8 cellular contexts compared by ENCODE assay signal in genomic region chr12:4320287-4320858, GRCh38. TPM values are rescaled to one million over a fixed set of nuclear protein-coding genes. Genes with fewer than 3 reads are reported as not detected.
DNase-seq lines count a peak whose midpoint lies in the region; ATAC-seq and TF ChIP-seq lines count a peak whose summit lies in the region.

No MANE protein-coding gene starts in this region.

- H3K4me1 ChIP-seq in H9 (ENCODE audit: insufficient read depth, low read length) (no peaks in the 10 kb centered on the region; the same call in 1 of the 2 replicates), endocrine pancreas (ENCODE audit: control insufficient read depth, insufficient read depth, low read length) (no peaks in the 10 kb centered on the region), neural progenitor cell (peaks cover 4% of the 10 kb centered on the region)

- H3K9ac ChIP-seq in H9 (ENCODE audit: extremely low read depth, insufficient read length, low read length): peak overlapping the region; percentile 71
- peak overlapping the region; percentile 76 for H3K9ac ChIP-seq in endocrine pancreas (ENCODE audit: control insufficient read depth, insufficient read depth, low read length)
- peak overlapping the region; percentile 54 for H3K9ac ChIP-seq in neural progenitor cell

- H3K4me1 Mint-ChIP-seq in H9 (peaks cover 17 to 18% of the 10 kb centered on the region in 2 experiments), neural progenitor cell (peaks cover 14% of the 10 kb centered on the region)

- H4K8ac ChIP-seq in H9 (replicated peaks; ENCODE audit: insufficient read length, low read depth, low read length): no peak overlapping the region

- H2BK12ac ChIP-seq in H9 (ENCODE audit: insufficient read length, low read depth, low read length): no peak overlapping the region

- H3K27me3 Mint-ChIP-seq in H9 (ENCODE audit: low read depth) (peaks cover 24% of the 10 kb centered on the region), neural progenitor cell (ENCODE audit: insufficient read depth, low read depth) (peaks cover 4% of the 10 kb centered on the region)

- no peak overlapping the region for H2BK5ac ChIP-seq in H9 (ENCODE audit: insufficient read length, low read length)

- no peak overlapping the region for H4K91ac ChIP-seq in H9 (ENCODE audit: insufficient read length, low read depth, low read length)

- CTCF ChIA-PET in GM10248 (lab: Yijun Ruan, JAX): no interaction called here

- peak; percentile 46 for ATAC-seq in GM18502 (IDR thresholded peaks at IDR 0.05; ENCODE audit: poor library complexity, unreplicated experiment)

- H3K27ac ChIP-seq in H9 (ENCODE audit: insufficient read length, low read depth, low read length) (no peak overlapping the region), neural progenitor cell (peak overlapping the region; percentile 76)

- H3K4ac ChIP-seq in H9 (ENCODE audit: low read depth, low read length): no peak overlapping the region

- no CpG with 5 or more reads among the region's 18 CpGs for WGBS in H9 (ENCODE audit: extremely low coverage, insufficient read length, low lambda C conversion rate)

- peak overlapping the region; percentile 67 for H3K18ac ChIP-seq in H9 (ENCODE audit: insufficient read length, low read depth, low read length)

- H3K23me2 ChIP-seq in H9 (ENCODE audit: insufficient read length, low read depth, low read length, poor library complexity, severe bottlenecking): peaks cover 4% of the 10 kb centered on the region

- H4K20me1 ChIP-seq in H9 (ENCODE audit: control insufficient read depth, insufficient read depth, insufficient read length): no peaks in the 10 kb centered on the region
- H4K20me1 ChIP-seq in neural progenitor cell (ENCODE audit: low read depth): no peaks in the 10 kb centered on the region

- no peaks in the 10 kb centered on the region for H3K27me3 ChIP-seq in H9 (ENCODE audit: insufficient read depth, low read length)
- H3K27me3 ChIP-seq in endocrine pancreas (ENCODE audit: control insufficient read depth, insufficient read depth, low read length): no peaks in the 10 kb centered on the region
- peaks cover 5% of the 10 kb centered on the region for H3K27me3 ChIP-seq in neural progenitor cell

- H3K4me3 ChIP-seq in endocrine pancreas (ENCODE audit: control insufficient read depth, insufficient read depth, low read length): peak overlapping the region; percentile 45
- H3K4me3 ChIP-seq in neural progenitor cell: peak overlapping the region; percentile 85

- H3K9me3 ChIP-seq in H9 (ENCODE audit: control insufficient read depth, low read depth, low read length): no peaks in the 10 kb centered on the region
- no peaks in the 10 kb centered on the region for H3K9me3 ChIP-seq in endocrine pancreas (ENCODE audit: control insufficient read depth, low read length)
- H3K9me3 ChIP-seq in neural progenitor cell (ENCODE audit: low read depth): no peaks in the 10 kb centered on the region

- H3K4me2 ChIP-seq in H9 (ENCODE audit: insufficient read depth, insufficient read length, low read length) (peak overlapping the region; percentile 54), neural progenitor cell (peak overlapping the region; percentile 76)

- H3K56ac ChIP-seq in H9 (ENCODE audit: insufficient read length, low read depth, low read length): no peak overlapping the region

- no peaks in the 10 kb centered on the region for H3K36me3 ChIP-seq in endocrine pancreas (ENCODE audit: control insufficient read depth, insufficient read depth, low read length)
- no peaks in the 10 kb centered on the region for H3K36me3 ChIP-seq in neural progenitor cell

- DNase-seq in H9 (no peak), NCI-H510A (lab: John Stamatoyannopoulos, UW) (peak; percentile 32), neural progenitor cell (ENCODE audit: low spot score) (no peak), GM10248 (ENCODE audit: extremely low spot score) (no peak), NCI-H1092 (lab: John Stamatoyannopoulos, UW) (no peak)
- no peak for DNase-seq in stimulated activated CD4-positive, alpha-beta T cell treated with anti-CD3 and anti-CD28 coated beads, Interleukin-4, amount 100 ng/mL, for 4 hours

- H3K4me3 Mint-ChIP-seq in H9: peak overlapping the region; percentile 89 to 91
- peak overlapping the region; percentile 88 for H3K4me3 Mint-ChIP-seq in neural progenitor cell

- no peak overlapping the region for H2AK5ac ChIP-seq in H9 (ENCODE audit: insufficient read length, low read length)

- H4K5ac ChIP-seq in H9 (ENCODE audit: insufficient read length, low read depth, low read length): no peak overlapping the region

- no peak for TF ChIP-seq CTCF in H9 (conservative IDR thresholded peaks at IDR 0.05)
- no peak for TF ChIP-seq CTCF in neural progenitor cell (IDR thresholded peaks at IDR 0.05)
- TF ChIP-seq CTCF in GM10248 (IDR thresholded peaks at IDR 0.05; ENCODE audit: control extremely low read depth, extremely low read depth, low read depth, missing control alignments): no peak

- H3K23ac ChIP-seq in H9 (ENCODE audit: insufficient read length, low read depth, low read length): no peak overlapping the region

- H2BK15ac ChIP-seq in H9 (ENCODE audit: low read depth, low read length): no peak overlapping the region

- peak overlapping the region; percentile 77; the same call in 1 of the 2 replicates for H3K14ac ChIP-seq in H9 (ENCODE audit: insufficient read depth, low read length)

- H3K9me3 Mint-ChIP-seq in H9: peaks cover 3 to 4% of the 10 kb centered on the region in 2 experiments
- no peaks in the 10 kb centered on the region for H3K9me3 Mint-ChIP-seq in neural progenitor cell

- H2BK20ac ChIP-seq in H9 (ENCODE audit: low read depth, low read length, poor library complexity, severe bottlenecking): no peak overlapping the region

- H3K79me2 ChIP-seq in H9 (ENCODE audit: insufficient read depth, low read length) (peaks cover 2% of the 10 kb centered on the region; the same call in 1 of the 2 replicates), neural progenitor cell (ENCODE audit: low read depth) (peaks cover 35% of the 10 kb centered on the region)

- H3K36me3 Mint-ChIP-seq in H9 (ENCODE audit: insufficient read depth in 1 of 3, low read depth in 3 of 3) (peaks cover 10 to 13% (median 13%) of the 10 kb centered on the region in 3 experiments), neural progenitor cell (peaks cover 2% of the 10 kb centered on the region)

- POLR2A ChIA-PET in GM10248 (lab: Yijun Ruan, JAX): no interaction called here

- H3T11ph ChIP-seq in H9 (ENCODE audit: low read length): no peak overlapping the region

- no peak overlapping the region for H2BK120ac ChIP-seq in H9 (ENCODE audit: low read depth, low read length, poor library complexity, severe bottlenecking)

- H3F3A ChIP-seq in neural progenitor cell (ENCODE audit: low read depth): peaks cover 6% of the 10 kb centered on the region

- peaks cover 7% of the 10 kb centered on the region for H3K79me1 ChIP-seq in H9 (ENCODE audit: insufficient read depth, low read depth, low read length, poor library complexity, severe bottlenecking)

- H2AFZ ChIP-seq in H9 (ENCODE audit: low read length) (no peak overlapping the region), neural progenitor cell (replicated peaks) (peak overlapping the region; percentile 88)

- H3K27ac Mint-ChIP-seq in H9 (peak overlapping the region; percentile 64 to 98 (median 96); a peak in 6 of 7 replicates), neural progenitor cell (peak overlapping the region; percentile 12)

RNA-seq across cellular contexts. Expression of gene TIGAR, which starts 0.6 kb away (rescaled TPM):
- 23.4 and 27.5 TPM in 2 replicates for total RNA-seq in H9 (2021)
- total RNA-seq in neural progenitor cell (ENCODE audit: low replicate concordance): 7.1 and 18.1 TPM in 2 replicates

RNA-seq across cellular contexts. Expression of gene CCND2, which starts 46.8 kb away (rescaled TPM):
- total RNA-seq in H9 (2021) (98.2 and 104 TPM in 2 replicates), neural progenitor cell (ENCODE audit: low replicate concordance) (95.8 and 103 TPM in 2 replicates)

RNA-seq across cellular contexts. Expression of gene FGF23, which starts 59.1 kb away (rescaled TPM):
- 0.13 and 0.24 TPM in 2 replicates for total RNA-seq in H9 (2021)
- total RNA-seq in neural progenitor cell (ENCODE audit: low replicate concordance): 0.58 and 0.90 TPM in 2 replicates
